ENCODE assay signal across 25 cellular contexts in the genomic region with DNA sequence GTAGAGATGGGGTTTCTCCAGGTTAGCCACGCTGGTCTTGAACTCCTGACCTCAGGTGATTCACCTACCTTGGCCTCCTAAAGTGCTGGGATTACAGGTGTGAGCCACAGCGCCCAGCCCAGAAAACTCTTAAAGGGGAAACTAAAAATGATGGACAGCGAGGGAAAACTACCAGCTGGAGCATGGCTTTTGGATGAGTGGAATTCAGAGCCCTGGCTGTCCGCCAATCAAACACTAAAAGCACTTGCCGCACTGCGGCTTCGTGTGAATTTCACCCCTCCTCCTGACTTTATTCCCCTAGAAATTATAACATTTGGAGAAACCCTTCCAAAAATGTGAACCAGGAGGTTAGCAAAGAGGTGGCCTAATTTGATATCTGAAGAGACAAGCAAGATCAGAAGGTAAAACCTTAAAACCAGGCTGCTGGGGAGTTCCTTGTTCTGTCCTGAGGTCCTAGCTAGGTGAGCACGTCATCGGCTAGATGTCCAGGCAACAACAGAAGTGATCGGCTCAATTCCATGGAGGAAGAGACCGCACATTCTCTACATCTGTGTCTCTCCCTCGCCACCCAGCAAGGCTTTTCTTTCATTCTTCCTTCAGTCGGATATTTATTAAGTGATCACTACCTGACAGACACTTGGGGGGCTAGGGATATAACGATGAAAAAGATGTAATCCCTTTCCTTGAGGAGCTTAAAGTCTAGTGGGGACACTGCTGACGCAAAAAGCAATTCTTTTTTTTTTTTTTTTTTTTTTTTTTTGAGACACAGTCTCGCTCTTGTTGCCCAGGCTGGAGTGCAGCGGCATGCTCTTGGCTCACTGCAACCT. TPM values are rescaled to one million over a fixed set of nuclear protein-coding genes. Genes with fewer than 3 reads are reported as not detected.
DNase-seq lines count a peak whose midpoint lies in the region; ATAC-seq, FAIRE-seq and TF ChIP-seq lines count a peak whose summit lies in the region.
"Had no signal": no experiment of that assay in that cellular context is flagged by ENCODE, and none has a peak within 500 bp of the region (broad histone marks: within the 10 kb centered on the region; RNA-seq: fewer than 3 reads in every experiment).

No MANE protein-coding gene starts in this region.

- no peak overlapping the region for H3K4ac ChIP-seq in trophoblast cell (ENCODE audit: low read depth, low read length)

- H2BK120ac ChIP-seq in trophoblast cell (ENCODE audit: insufficient read depth, low read length, poor library complexity), result no peak overlapping the region

- intact Hi-C loops in gastrocnemius medialis (cut with DNase I; ENCODE audit: low total_unique reads), result no loop called here

- DNase-seq in NCI-H2171 treated with DMSO at 0.1 percent for 48 hours (lab: John Stamatoyannopoulos, UW), result peak; percentile 21
- DNase-seq in NCI-H2171 (lab: John Stamatoyannopoulos, UW), result no peak
- DNase-seq in NCI-H1694 treated with DMSO at 0.1 percent for 48 hours (lab: John Stamatoyannopoulos, UW), result peak; percentile 6
- DNase-seq in bronchial epithelial cell (ENCODE audit: low read depth), result peak; percentile 28
- peak in 1 of 2 donors; percentile 38 for DNase-seq in gastrocnemius medialis
- DNase-seq in trophoblast cell, result no peak
- DNase-seq in effector CD4-positive, alpha-beta T cell, result no peak
- DNase-seq: activated gamma-delta T cell treated with Interleukin-2 at 50 U/mL for 16 hours; amniotic stem cell; caudate nucleus; CD4-positive, CD25-positive, alpha-beta regulatory T cell; EL; head of caudate nucleus; NCI-H1417; NCI-H226; nucleus accumbens; Right ventricle myocardium superior; T-helper 17 cell; WERI-Rb-1 had no signal

- in situ Hi-C loops in gastrocnemius medialis (cut with MboI; ENCODE audit: low sequenced_read_pairs in 4 of 4), result no loop called here

- H3K14ac ChIP-seq in trophoblast cell (ENCODE audit: low read length), result no peak overlapping the region

- TF ChIP-seq POLR2A in gastrocnemius medialis (IDR thresholded peaks at IDR 0.05), result no peak

- no peak overlapping the region for H2BK5ac ChIP-seq in trophoblast cell (ENCODE audit: low read depth, low read length, poor library complexity)

- H4K91ac ChIP-seq in trophoblast cell (ENCODE audit: low read depth, low read length), result no peak overlapping the region

- H3K4me1 ChIP-seq in gastrocnemius medialis (peaks cover 0 to 4% of the 10 kb centered on the region in 2 donors), trophoblast cell (ENCODE audit: control insufficient read depth in 1 of 2, insufficient read depth in 2 of 2, low read length in 2 of 2) (no peaks in the 10 kb centered on the region)
- H3K4me1 ChIP-seq: right atrium auricular region, suprapubic skin had no signal

- no peak overlapping the region for H3K18ac ChIP-seq in trophoblast cell (ENCODE audit: low read length)

- H3K27me3 ChIP-seq in bronchial epithelial cell (ENCODE audit: control insufficient read depth, insufficient read depth, low read length) (no peaks in the 10 kb centered on the region), gastrocnemius medialis (peaks cover 0 to 4% (median 2%) of the 10 kb centered on the region in 3 donors), trophoblast cell (ENCODE audit: insufficient read depth, low read length) (no peaks in the 10 kb centered on the region)
- H3K27me3 ChIP-seq: right atrium auricular region had no signal

- H3K9me3 ChIP-seq in gastrocnemius medialis (no peaks in the 10 kb centered on the region), trophoblast cell (ENCODE audit: insufficient read depth, low read depth, low read length) (no peaks in the 10 kb centered on the region)
- H3K9me3 ChIP-seq: right atrium auricular region, suprapubic skin had no signal

- no peak overlapping the region for H3K4me2 ChIP-seq in trophoblast cell (ENCODE audit: low read length)

- no peak overlapping the region for H4K8ac ChIP-seq in trophoblast cell (ENCODE audit: low read depth, low read length)

- H3K36me3 ChIP-seq in bronchial epithelial cell (ENCODE audit: control insufficient read depth, insufficient read depth, low read length) (no peaks in the 10 kb centered on the region), gastrocnemius medialis (no peaks in the 10 kb centered on the region), trophoblast cell (ENCODE audit: control insufficient read depth in 1 of 2, insufficient read depth in 2 of 2, low read length in 2 of 2) (no peaks in the 10 kb centered on the region)
- H3K36me3 ChIP-seq: right atrium auricular region, suprapubic skin, WERI-Rb-1 had no signal

- no peaks in the 10 kb centered on the region for H3K79me2 ChIP-seq in trophoblast cell (ENCODE audit: control insufficient read depth, insufficient read depth, low read length, poor library complexity)

- no peak overlapping the region for H4K12ac ChIP-seq in trophoblast cell (ENCODE audit: low read depth, low read length)

- no CpG with 5 or more reads among the region's 17 CpGs for WGBS in trophoblast cell (ENCODE audit: extremely low coverage, insufficient coverage, insufficient read length)

- H3K27ac ChIP-seq in gastrocnemius medialis (peak overlapping the region in 3 of 4 donors; percentile 66 to 83 (median 80)), trophoblast cell (ENCODE audit: low read depth, low read length) (no peak overlapping the region)
- H3K27ac ChIP-seq: right atrium auricular region, suprapubic skin, WERI-Rb-1 had no signal

- H3K79me1 ChIP-seq in trophoblast cell (ENCODE audit: low read length), result peaks cover 1% of the 10 kb centered on the region

- TF ChIP-seq CTCF in bronchial epithelial cell (IDR thresholded peaks at IDR 0.05; ENCODE audit: insufficient read depth, low read length, severe bottlenecking), result no peak
- no peak for TF ChIP-seq CTCF in gastrocnemius medialis (IDR thresholded peaks at IDR 0.05 in 4 of 5, conservative IDR thresholded peaks at IDR 0.05 in 1 of 5)

- H2BK12ac ChIP-seq in trophoblast cell (ENCODE audit: low read length), result no peak overlapping the region

- no peak overlapping the region for H3K4me3 ChIP-seq in bronchial epithelial cell (ENCODE audit: low read depth, low read length)
- peak overlapping the region in 1 of 4 donors; percentile 25 for H3K4me3 ChIP-seq in gastrocnemius medialis
- no peak overlapping the region for H3K4me3 ChIP-seq in trophoblast cell (ENCODE audit: low read depth, low read length)
- H3K4me3 ChIP-seq: right atrium auricular region, suprapubic skin had no signal

- peak; percentile 37 to 47 for ATAC-seq in gastrocnemius medialis
- ATAC-seq in GM21786 (IDR thresholded peaks at IDR 0.05; ENCODE audit: unreplicated experiment), result no peak
- ATAC-seq: T-helper 17 cell had no signal

- no peak overlapping the region for H2AK5ac ChIP-seq in trophoblast cell (ENCODE audit: low read length)

- H2AFZ ChIP-seq in trophoblast cell (ENCODE audit: insufficient read depth, low read length, poor library complexity), result no peak overlapping the region

- H3K9ac ChIP-seq in trophoblast cell (ENCODE audit: low read length), result no peak overlapping the region

- H3K23ac ChIP-seq in trophoblast cell (ENCODE audit: low read length), result no peak overlapping the region

- no peak for FAIRE-seq in bronchial epithelial cell (lab: Jason Lieb, UNC)

RNA-seq across cellular contexts. Expression of a gene that starts 1.7 kb away (rescaled TPM):
- 2.1 and 6.5 TPM in 2 replicates for total RNA-seq in bronchial epithelial cell
- total RNA-seq in gastrocnemius medialis, result under 1 TPM in 3 of 4 donors, not detected in 1; 0.53 to 0.92 (median 0.65) TPM
- not detected in 2 replicates for polyA plus RNA-seq in trophoblast cell (2013)
- total RNA-seq: CD4-positive, CD25-positive, alpha-beta regulatory T cell; HT-29; liver; right atrium auricular region; T-helper 17 cell had no signal
- polyA plus RNA-seq: AG04450, liver had no signal

RNA-seq across cellular contexts. Expression of a gene that starts 18.5 kb away (rescaled TPM):
- total RNA-seq in bronchial epithelial cell (17.1 and 19.7 TPM in 2 replicates), gastrocnemius medialis (1 to 10 TPM in 2 of 4 donors, not detected in 2; 2.3 to 3.3 TPM)
- 24.6 and 27.0 TPM in 2 replicates for polyA plus RNA-seq in trophoblast cell (2013)

RNA-seq across cellular contexts. Expression of a gene that starts 49.0 kb away (rescaled TPM):
- 52.9 and 68.9 TPM in 2 replicates for total RNA-seq in bronchial epithelial cell
- 100 to 1,000 TPM in 2 of 4 donors, 10 to 100 TPM in 2; 90.5 to 123 (median 99.0) TPM for total RNA-seq in gastrocnemius medialis
- polyA plus RNA-seq in trophoblast cell (2013), result 43.3 and 45.5 TPM in 2 replicates

Comparison
In these comparisons a context has a peak if more than half of its experiments do, and no peak if none do; other contexts are left out.
1. DNase-seq: peak in NCI-H2171 treated with DMSO at 0.1 percent for 48 hours (single experiment), NCI-H1694 treated with DMSO at 0.1 percent for 48 hours (single experiment) and bronchial epithelial cell (single experiment); none in NCI-H2171 (single experiment), trophoblast cell (0 of 2) and effector CD4-positive, alpha-beta T cell (single experiment).